ENCODE assay signal across 12 cellular contexts in genomic region chr11:128724891-128725611, GRCh38. TPM values are rescaled to one million over a fixed set of nuclear protein-coding genes. Genes with fewer than 3 reads are reported as not detected.
DNase-seq lines count a peak whose midpoint lies in the region; ATAC-seq and TF ChIP-seq lines count a peak whose summit lies in the region.
"Had no signal": no experiment of that assay in that cellular context is flagged by ENCODE, and none has a peak within 500 bp of the region (broad histone marks: within the 10 kb centered on the region; RNA-seq: fewer than 3 reads in every experiment).

No MANE protein-coding gene starts in this region.

- peaks cover 87% of the 10 kb centered on the region for H3K4me1 ChIP-seq in Loucy (ENCODE audit: insufficient read depth, low read length, poor library complexity, severe bottlenecking)
- peaks cover 98% of the 10 kb centered on the region for H3K4me1 ChIP-seq in lower lobe of right lung
- H3K4me1 ChIP-seq in smooth muscle cell (ENCODE audit: low read depth): peaks cover 13% of the 10 kb centered on the region

- ATAC-seq in GM19467 (IDR thresholded peaks at IDR 0.05; ENCODE audit: unreplicated experiment) (peak; percentile 11), lower lobe of right lung (no peak)

- H3K4me3 ChIP-seq in GM06990 (replicated peaks; ENCODE audit: low read depth, low read length): peak overlapping the region; percentile 29
- H3K4me3 ChIP-seq in Loucy (ENCODE audit: low read length, poor library complexity, severe bottlenecking): peak overlapping the region; percentile 64
- H3K4me3 ChIP-seq in lower lobe of right lung: no peak overlapping the region
- H3K4me3 ChIP-seq in smooth muscle cell: no peak overlapping the region
- H3K4me3 ChIP-seq: lung, upper lobe of right lung had no signal

- H3K36me3 ChIP-seq in GM06990 (ENCODE audit: control insufficient read depth, insufficient read depth, low read length): no peaks in the 10 kb centered on the region; the same call in 1 of the 2 replicates
- H3K36me3 ChIP-seq in Loucy (ENCODE audit: insufficient read depth, low read length): peaks cover 12% of the 10 kb centered on the region; the same call in 1 of the 2 replicates
- no peaks in the 10 kb centered on the region for H3K36me3 ChIP-seq in lower lobe of right lung
- H3K36me3 ChIP-seq in smooth muscle cell (ENCODE audit: low read depth): no peaks in the 10 kb centered on the region
- H3K36me3 ChIP-seq: upper lobe of right lung had no signal

- H3K9ac ChIP-seq in Loucy (ENCODE audit: low read depth, low read length, poor library complexity, severe bottlenecking) (peak overlapping the region; percentile 34), smooth muscle cell (ENCODE audit: low read depth) (no peak overlapping the region)

- peaks cover 94% of the 10 kb centered on the region for H3K79me2 ChIP-seq in Loucy (ENCODE audit: insufficient read depth, low read length)
- no peaks in the 10 kb centered on the region for H3K79me2 ChIP-seq in smooth muscle cell (ENCODE audit: low read depth)

- H2AFZ ChIP-seq in Loucy (ENCODE audit: low read length): no peak overlapping the region
- H2AFZ ChIP-seq in smooth muscle cell (ENCODE audit: low read depth): no peak overlapping the region

- H3K9me3 ChIP-seq in Loucy (ENCODE audit: insufficient read depth, low read depth, low read length) (no peaks in the 10 kb centered on the region), lower lobe of right lung (no peaks in the 10 kb centered on the region), smooth muscle cell (replicated peaks; ENCODE audit: low read depth) (no peaks in the 10 kb centered on the region)
- H3K9me3 ChIP-seq: upper lobe of right lung had no signal

- TF ChIP-seq CTCF in GM06990 (IDR thresholded peaks at IDR 0.05; ENCODE audit: insufficient read depth, low read length, poor library complexity, severe bottlenecking) (no peak), Loucy (conservative IDR thresholded peaks at IDR 0.05; ENCODE audit: low read length) (no peak), lower lobe of right lung (IDR thresholded peaks at IDR 0.05) (no peak), smooth muscle cell (IDR thresholded peaks at IDR 0.05; ENCODE audit: borderline replicate concordance, insufficient read depth, poor library complexity, severe bottlenecking) (no peak)

- H3F3A ChIP-seq in Loucy (ENCODE audit: low read depth) (peaks cover 21% of the 10 kb centered on the region), smooth muscle cell (ENCODE audit: low read depth) (no peaks in the 10 kb centered on the region)

- intact Hi-C loops in lower lobe of right lung (cut with DNase I): no loop called here

- H3K27me3 ChIP-seq in GM06990 (replicated peaks; ENCODE audit: control insufficient read depth, insufficient read depth, low read length) (no peaks in the 10 kb centered on the region), Loucy (ENCODE audit: insufficient read depth, low read length, poor library complexity, severe bottlenecking) (no peaks in the 10 kb centered on the region), lower lobe of right lung (ENCODE audit: low read depth) (no peaks in the 10 kb centered on the region), smooth muscle cell (ENCODE audit: low read depth) (no peaks in the 10 kb centered on the region)
- H3K27me3 ChIP-seq: upper lobe of right lung had no signal

- H3K27ac ChIP-seq in lower lobe of right lung (peak overlapping the region; percentile 14), smooth muscle cell (ENCODE audit: low read depth) (no peak overlapping the region)

- H4K20me1 ChIP-seq in Loucy (ENCODE audit: insufficient read depth, low read length, poor library complexity, severe bottlenecking) (peaks cover 67% of the 10 kb centered on the region), smooth muscle cell (ENCODE audit: low read depth) (no peaks in the 10 kb centered on the region)

- 87% methylated on average over 9 of the region's 9 CpGs for WGBS in smooth muscle cell (ENCODE audit: low lambda C conversion rate)

- H3K9me2 ChIP-seq in Loucy (replicated peaks; ENCODE audit: low read depth, low read length): no peaks in the 10 kb centered on the region

- H3K4me2 ChIP-seq in Loucy (ENCODE audit: low read depth, low read length, poor library complexity, severe bottlenecking) (peak overlapping the region; percentile 86), smooth muscle cell (no peak overlapping the region)

- no peak for DNase-seq in GM06990 (ENCODE audit: extremely low read depth, insufficient read length)
- no peak for DNase-seq in lower lobe of right lung
- no peak for DNase-seq in smooth muscle cell (lab: John Stamatoyannopoulos, UW; ENCODE audit: unreplicated experiment)
- no peak for DNase-seq in iPS-NIHi7 (ENCODE audit: extremely low spot score)
- DNase-seq in NCI-H1436 treated with DMSO at 0.1 percent for 48 hours (lab: John Stamatoyannopoulos, UW): no peak
- DNase-seq in NCI-H2196 (lab: John Stamatoyannopoulos, UW; ENCODE audit: unreplicated experiment): no peak
- DNase-seq: DMS 273 treated with DMSO at 0.1 percent for 48 hours, NCI-H748 treated with DMSO at 0.1 percent for 48 hours, upper lobe of right lung had no signal

RNA-seq across cellular contexts. Expression of gene FLI1, which starts 31.2 kb away (rescaled TPM):
- total RNA-seq in lower lobe of right lung (64.2 TPM), smooth muscle cell (2.2 and 4.7 TPM in 2 replicates)
- polyA plus RNA-seq in smooth muscle cell: 3.5 and 4.2 TPM in 2 replicates

Comparison
In these comparisons a context has a peak if more than half of its experiments do, and no peak if none do; other contexts are left out.
1. H3K4me3 ChIP-seq: peak in GM06990 (single experiment) and Loucy (single experiment); none in lower lobe of right lung (single experiment) and smooth muscle cell (single experiment).
2. RNA of gene FLI1, which starts 31.2 kb away (total RNA-seq): 64.2 TPM in lower lobe of right lung (single experiment); 2.2 to 4.7 TPM in smooth muscle cell; every median in the first group is over 10 times any median in the second.